In genomic region chr5:37370864-37371726, GRCh38 we compare ENCODE assay signal across 8 cellular contexts. TPM values are rescaled to one million over a fixed set of nuclear protein-coding genes. Genes with fewer than 3 reads are reported as not detected.
DNase-seq lines count a peak whose midpoint lies in the region; ATAC-seq and TF ChIP-seq lines count a peak whose summit lies in the region.

Gene NUP155, minus strand, starts transcription at chr5:37371106. Its CDS starts 129 bp downstream, at chr5:37370977.

- peak within 1 kb of the TSS; percentile 38 for H3K14ac ChIP-seq in trophoblast cell (ENCODE audit: low read length)

- H3K27me3 ChIP-seq in cardiac muscle cell (no peaks in the 10 kb centered on the region), trophoblast cell (ENCODE audit: insufficient read depth, low read length) (no peaks in the 10 kb centered on the region), transverse colon (no peaks in the 10 kb centered on the region)

- no peak within 1 kb of the TSS for H2BK5ac ChIP-seq in trophoblast cell (ENCODE audit: low read depth, low read length, poor library complexity)

- intact Hi-C loops in transverse colon (cut with DNase I; ENCODE audit: low total_unique reads), result no loop called here

- no peak within 1 kb of the TSS for H2AK5ac ChIP-seq in trophoblast cell (ENCODE audit: low read length)

- no peaks in the 10 kb centered on the region for H3K9me3 Mint-ChIP-seq in activated naive CD8-positive, alpha-beta T cell treated with anti-CD3 and anti-CD28 coated beads, Interleukin-2, amount 50 U/mL, for 24 hours

- peak within 1 kb of the TSS; percentile 60 for H3K9ac ChIP-seq in trophoblast cell (ENCODE audit: low read length)

- peak within 1 kb of the TSS; percentile 35 for H3K4ac ChIP-seq in trophoblast cell (ENCODE audit: low read depth, low read length)

- H3K36me3 ChIP-seq in cardiac muscle cell (no peaks in the 10 kb centered on the region), trophoblast cell (ENCODE audit: control insufficient read depth in 1 of 2, insufficient read depth in 2 of 2, low read length in 2 of 2) (no peaks in the 10 kb centered on the region), transverse colon (no peaks in the 10 kb centered on the region)

- H2AFZ ChIP-seq in trophoblast cell (ENCODE audit: insufficient read depth, low read length, poor library complexity), result peak within 1 kb of the TSS; percentile 61

- H4K12ac ChIP-seq in trophoblast cell (ENCODE audit: low read depth, low read length), result peak within 1 kb of the TSS; percentile 61

- H3K79me2 ChIP-seq in trophoblast cell (ENCODE audit: control insufficient read depth, insufficient read depth, low read length, poor library complexity), result peaks cover 10% of the 10 kb centered on the region

- H3K27ac Mint-ChIP-seq in activated naive CD8-positive, alpha-beta T cell treated with anti-CD3 and anti-CD28 coated beads, Interleukin-2, amount 50 U/mL, for 24 hours, result peak within 1 kb of the TSS; percentile 92

- in situ Hi-C loops in transverse colon (cut with MboI; ENCODE audit: low pct_ligation_motif_present in 1 of 4, low pct_unique_long_range_greater_than_20kb in 1 of 4, low sequenced_read_pairs in 3 of 4), result no loop called here

- no peak for TF ChIP-seq EP300 in transverse colon (IDR thresholded peaks at IDR 0.05; ENCODE audit: low read depth)

- TF ChIP-seq CTCF in GM12873 (IDR thresholded peaks at IDR 0.05; ENCODE audit: insufficient read depth, low read depth, low read length, missing control alignments) (peak; percentile 1), cardiac muscle cell (IDR thresholded peaks at IDR 0.05; ENCODE audit: low read depth, low read length) (no peak), transverse colon (IDR thresholded peaks at IDR 0.05) (peak in 2 of 5 experiments; percentile 4 to 30)

- H3K4me1 ChIP-seq in cardiac muscle cell (ENCODE audit: low read depth) (peaks cover 11% of the 10 kb centered on the region), trophoblast cell (ENCODE audit: control insufficient read depth in 1 of 2, insufficient read depth in 2 of 2, low read length in 2 of 2) (peaks cover 9 to 12% of the 10 kb centered on the region in 2 experiments), transverse colon (peaks cover 14 to 29% (median 18%) of the 10 kb centered on the region in 4 donors)

- H2BK12ac ChIP-seq in trophoblast cell (ENCODE audit: low read length), result no peak within 1 kb of the TSS

- peaks cover 20% of the 10 kb centered on the region for H3K36me3 Mint-ChIP-seq in activated naive CD8-positive, alpha-beta T cell treated with anti-CD3 and anti-CD28 coated beads, Interleukin-2, amount 50 U/mL, for 24 hours (ENCODE audit: low read depth)

- no peak within 1 kb of the TSS for H3K18ac ChIP-seq in trophoblast cell (ENCODE audit: low read length)

- H3K79me1 ChIP-seq in trophoblast cell (ENCODE audit: low read length), result peaks cover 2% of the 10 kb centered on the region

- H3K4me3 ChIP-seq in cardiac muscle cell (peak within 1 kb of the TSS; percentile 96), trophoblast cell (ENCODE audit: low read depth, low read length) (peak within 1 kb of the TSS; percentile 85), transverse colon (peak within 1 kb of the TSS; percentile 61 to 88 (median 76))

- H3K4me2 ChIP-seq in trophoblast cell (ENCODE audit: low read length), result peak within 1 kb of the TSS; percentile 71

- H3K27ac ChIP-seq in cardiac muscle cell (peak within 1 kb of the TSS; percentile 72), trophoblast cell (ENCODE audit: low read depth, low read length) (peak within 1 kb of the TSS; percentile 29), transverse colon (peak within 1 kb of the TSS; percentile 82 to 89 (median 88))

- peak within 1 kb of the TSS; percentile 96 for H3K4me3 Mint-ChIP-seq in activated naive CD8-positive, alpha-beta T cell treated with anti-CD3 and anti-CD28 coated beads, Interleukin-2, amount 50 U/mL, for 24 hours

- peak; percentile 77 for TF ChIP-seq POLR2A in transverse colon (IDR thresholded peaks at IDR 0.05)

- H3K9me3 ChIP-seq in cardiac muscle cell (ENCODE audit: low read depth) (no peaks in the 10 kb centered on the region), trophoblast cell (ENCODE audit: insufficient read depth, low read depth, low read length) (no peaks in the 10 kb centered on the region), transverse colon (no peaks in the 10 kb centered on the region)

- H4K8ac ChIP-seq in trophoblast cell (ENCODE audit: low read depth, low read length), result peak within 1 kb of the TSS; percentile 85

- DNase-seq in NCI-H1417 treated with DMSO at 0.1 percent for 48 hours (lab: John Stamatoyannopoulos, UW), result peak; percentile 78
- DNase-seq in SW480 (ENCODE audit: low spot score), result peak; percentile 94
- peak; percentile 92 for DNase-seq in activated naive CD8-positive, alpha-beta T cell treated with anti-CD3 and anti-CD28 coated beads, Interleukin-2, amount 50 U/mL, for 24 hours
- peak; percentile 97 to 98 for DNase-seq in cardiac muscle cell (ENCODE audit: low read depth in 1 of 2, low spot score in 1 of 2)
- peak; percentile 92 to 94 for DNase-seq in trophoblast cell
- DNase-seq in transverse colon, result peak; percentile 92

- H3K4me1 Mint-ChIP-seq in activated naive CD8-positive, alpha-beta T cell treated with anti-CD3 and anti-CD28 coated beads, Interleukin-2, amount 50 U/mL, for 24 hours, result peaks cover 45% of the 10 kb centered on the region

- no peak within 1 kb of the TSS for H3K23ac ChIP-seq in trophoblast cell (ENCODE audit: low read length)

- peak within 1 kb of the TSS; percentile 53 for H4K91ac ChIP-seq in trophoblast cell (ENCODE audit: low read depth, low read length)

- H2BK120ac ChIP-seq in trophoblast cell (ENCODE audit: insufficient read depth, low read length, poor library complexity), result peak within 1 kb of the TSS; percentile 58

- 96% methylated on average over 2 of the region's 49 CpGs for WGBS in trophoblast cell (ENCODE audit: extremely low coverage, insufficient coverage, insufficient read length)
- WGBS in transverse colon (ENCODE audit: low coverage in 1 of 2), 2 donors, result 2 to 4% methylated on average over 26 to 49 of the region's 49 CpGs

- no peaks in the 10 kb centered on the region for H3K27me3 Mint-ChIP-seq in activated naive CD8-positive, alpha-beta T cell treated with anti-CD3 and anti-CD28 coated beads, Interleukin-2, amount 50 U/mL, for 24 hours

- ATAC-seq in HG02763 (IDR thresholded peaks at IDR 0.05; ENCODE audit: unreplicated experiment), result peak; percentile 96
- peak; percentile 97 for ATAC-seq in activated naive CD8-positive, alpha-beta T cell treated with anti-CD3 and anti-CD28 coated beads, Interleukin-2, amount 50 U/mL, for 24 hours

RNA-seq across cellular contexts. Expression of gene NUP155, which starts in this region (rescaled TPM):
- total RNA-seq in cardiac muscle cell (20.2 and 26.4 TPM in 2 replicates), transverse colon (10 to 100 TPM; 13.1 to 20.6 (median 17.3) TPM)
- 6.1 and 15.9 TPM in 2 replicates for polyA plus RNA-seq in cardiac muscle cell
- 24.7 TPM in 2 replicates for polyA plus RNA-seq in trophoblast cell (2013)

Comparison
In these comparisons a context has a peak if more than half of its experiments do, and no peak if none do; other contexts are left out.
1. Peak in every context shown above with its lines: DNase-seq, ATAC-seq, H3K4me3 ChIP-seq and H3K27ac ChIP-seq.
2. H3K27ac ChIP-seq: peak in every context shown above with its lines; median percentile 88 in transverse colon; 72 in cardiac muscle cell; 29 in trophoblast cell.